1 cellular context compared by ENCODE assay signal in the genomic region with DNA sequence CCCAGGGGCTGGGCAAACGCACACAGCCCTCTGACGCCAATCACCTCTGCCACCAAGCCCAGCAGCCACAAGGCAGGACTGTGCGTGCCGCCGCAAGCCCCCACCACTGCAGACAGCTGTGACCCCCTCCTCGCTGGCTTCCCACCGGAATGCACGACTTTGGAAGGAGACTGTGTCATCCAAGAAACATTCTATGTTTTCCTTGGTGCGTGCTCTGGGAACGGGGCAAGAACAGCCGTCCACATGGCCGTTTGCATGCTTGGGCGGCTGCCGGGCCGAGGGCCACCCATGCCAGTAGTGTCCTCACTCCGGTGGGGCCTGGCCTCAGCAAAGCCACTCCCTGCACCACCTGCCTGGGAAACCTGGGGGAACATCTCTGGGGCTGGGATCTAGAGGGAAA.
TF ChIP-seq lines count a peak whose summit lies in the region.

No MANE protein-coding gene starts in this region.

TF ChIP-seq in H1, 55 proteins besides CTCF, POLR2A, EP300 and RAD21:
- TF ChIP-seq SUZ12 (IDR thresholded peaks at IDR 0.05; ENCODE audit: low read length) (no peak), SIRT6 (IDR thresholded peaks at IDR 0.05; ENCODE audit: low read length) (no peak), HDAC6 (IDR thresholded peaks at IDR 0.05; ENCODE audit: low read depth, low read length) (no peak), CEBPB (IDR thresholded peaks at IDR 0.05; ENCODE audit: low read depth, low read length) (no peak), GTF2F1 (IDR thresholded peaks at IDR 0.05; ENCODE audit: borderline replicate concordance, low read depth, low read length) (no peak)
- TF ChIP-seq, protein P1, sequence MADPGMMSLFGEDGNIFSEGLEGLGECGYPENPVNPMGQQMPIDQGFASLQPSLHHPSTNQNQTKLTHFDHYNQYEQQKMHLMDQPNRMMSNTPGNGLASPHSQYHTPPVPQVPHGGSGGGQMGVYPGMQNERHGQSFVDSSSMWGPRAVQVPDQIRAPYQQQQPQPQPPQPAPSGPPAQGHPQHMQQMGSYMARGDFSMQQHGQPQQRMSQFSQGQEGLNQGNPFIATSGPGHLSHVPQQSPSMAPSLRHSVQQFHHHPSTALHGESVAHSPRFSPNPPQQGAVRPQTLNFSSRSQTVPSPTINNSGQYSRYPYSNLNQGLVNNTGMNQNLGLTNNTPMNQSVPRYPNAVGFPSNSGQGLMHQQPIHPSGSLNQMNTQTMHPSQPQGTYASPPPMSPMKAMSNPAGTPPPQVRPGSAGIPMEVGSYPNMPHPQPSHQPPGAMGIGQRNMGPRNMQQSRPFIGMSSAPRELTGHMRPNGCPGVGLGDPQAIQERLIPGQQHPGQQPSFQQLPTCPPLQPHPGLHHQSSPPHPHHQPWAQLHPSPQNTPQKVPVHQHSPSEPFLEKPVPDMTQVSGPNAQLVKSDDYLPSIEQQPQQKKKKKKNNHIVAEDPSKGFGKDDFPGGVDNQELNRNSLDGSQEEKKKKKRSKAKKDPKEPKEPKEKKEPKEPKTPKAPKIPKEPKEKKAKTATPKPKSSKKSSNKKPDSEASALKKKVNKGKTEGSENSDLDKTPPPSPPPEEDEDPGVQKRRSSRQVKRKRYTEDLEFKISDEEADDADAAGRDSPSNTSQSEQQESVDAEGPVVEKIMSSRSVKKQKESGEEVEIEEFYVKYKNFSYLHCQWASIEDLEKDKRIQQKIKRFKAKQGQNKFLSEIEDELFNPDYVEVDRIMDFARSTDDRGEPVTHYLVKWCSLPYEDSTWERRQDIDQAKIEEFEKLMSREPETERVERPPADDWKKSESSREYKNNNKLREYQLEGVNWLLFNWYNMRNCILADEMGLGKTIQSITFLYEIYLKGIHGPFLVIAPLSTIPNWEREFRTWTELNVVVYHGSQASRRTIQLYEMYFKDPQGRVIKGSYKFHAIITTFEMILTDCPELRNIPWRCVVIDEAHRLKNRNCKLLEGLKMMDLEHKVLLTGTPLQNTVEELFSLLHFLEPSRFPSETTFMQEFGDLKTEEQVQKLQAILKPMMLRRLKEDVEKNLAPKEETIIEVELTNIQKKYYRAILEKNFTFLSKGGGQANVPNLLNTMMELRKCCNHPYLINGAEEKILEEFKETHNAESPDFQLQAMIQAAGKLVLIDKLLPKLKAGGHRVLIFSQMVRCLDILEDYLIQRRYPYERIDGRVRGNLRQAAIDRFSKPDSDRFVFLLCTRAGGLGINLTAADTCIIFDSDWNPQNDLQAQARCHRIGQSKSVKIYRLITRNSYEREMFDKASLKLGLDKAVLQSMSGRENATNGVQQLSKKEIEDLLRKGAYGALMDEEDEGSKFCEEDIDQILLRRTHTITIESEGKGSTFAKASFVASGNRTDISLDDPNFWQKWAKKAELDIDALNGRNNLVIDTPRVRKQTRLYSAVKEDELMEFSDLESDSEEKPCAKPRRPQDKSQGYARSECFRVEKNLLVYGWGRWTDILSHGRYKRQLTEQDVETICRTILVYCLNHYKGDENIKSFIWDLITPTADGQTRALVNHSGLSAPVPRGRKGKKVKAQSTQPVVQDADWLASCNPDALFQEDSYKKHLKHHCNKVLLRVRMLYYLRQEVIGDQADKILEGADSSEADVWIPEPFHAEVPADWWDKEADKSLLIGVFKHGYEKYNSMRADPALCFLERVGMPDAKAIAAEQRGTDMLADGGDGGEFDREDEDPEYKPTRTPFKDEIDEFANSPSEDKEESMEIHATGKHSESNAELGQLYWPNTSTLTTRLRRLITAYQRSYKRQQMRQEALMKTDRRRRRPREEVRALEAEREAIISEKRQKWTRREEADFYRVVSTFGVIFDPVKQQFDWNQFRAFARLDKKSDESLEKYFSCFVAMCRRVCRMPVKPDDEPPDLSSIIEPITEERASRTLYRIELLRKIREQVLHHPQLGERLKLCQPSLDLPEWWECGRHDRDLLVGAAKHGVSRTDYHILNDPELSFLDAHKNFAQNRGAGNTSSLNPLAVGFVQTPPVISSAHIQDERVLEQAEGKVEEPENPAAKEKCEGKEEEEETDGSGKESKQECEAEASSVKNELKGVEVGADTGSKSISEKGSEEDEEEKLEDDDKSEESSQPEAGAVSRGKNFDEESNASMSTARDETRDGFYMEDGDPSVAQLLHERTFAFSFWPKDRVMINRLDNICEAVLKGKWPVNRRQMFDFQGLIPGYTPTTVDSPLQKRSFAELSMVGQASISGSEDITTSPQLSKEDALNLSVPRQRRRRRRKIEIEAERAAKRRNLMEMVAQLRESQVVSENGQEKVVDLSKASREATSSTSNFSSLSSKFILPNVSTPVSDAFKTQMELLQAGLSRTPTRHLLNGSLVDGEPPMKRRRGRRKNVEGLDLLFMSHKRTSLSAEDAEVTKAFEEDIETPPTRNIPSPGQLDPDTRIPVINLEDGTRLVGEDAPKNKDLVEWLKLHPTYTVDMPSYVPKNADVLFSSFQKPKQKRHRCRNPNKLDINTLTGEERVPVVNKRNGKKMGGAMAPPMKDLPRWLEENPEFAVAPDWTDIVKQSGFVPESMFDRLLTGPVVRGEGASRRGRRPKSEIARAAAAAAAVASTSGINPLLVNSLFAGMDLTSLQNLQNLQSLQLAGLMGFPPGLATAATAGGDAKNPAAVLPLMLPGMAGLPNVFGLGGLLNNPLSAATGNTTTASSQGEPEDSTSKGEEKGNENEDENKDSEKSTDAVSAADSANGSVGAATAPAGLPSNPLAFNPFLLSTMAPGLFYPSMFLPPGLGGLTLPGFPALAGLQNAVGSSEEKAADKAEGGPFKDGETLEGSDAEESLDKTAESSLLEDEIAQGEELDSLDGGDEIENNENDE (IDR thresholded peaks at IDR 0.05; ENCODE audit: insufficient replicate concordance, low read length) = no peak
